ENCODE assay signal across 24 cellular contexts in genomic region chr19:34231439-34231838, GRCh38. TPM values are rescaled to one million over a fixed set of nuclear protein-coding genes. Genes with fewer than 3 reads are reported as not detected.
A peak's percentile ranks its signal among the peaks of the same experiment; 100 is the strongest.
DNase-seq lines count a peak whose midpoint lies in the region; ATAC-seq and TF ChIP-seq lines count a peak whose summit lies in the region.
"Had no signal": no experiment of that assay in that cellular context is flagged by ENCODE, and none has a peak within 500 bp of the region (broad histone marks: within the 10 kb centered on the region; RNA-seq: fewer than 3 reads in every experiment).

No MANE protein-coding gene starts in this region.

- no peak for TF ChIP-seq CTCF in Panc1 (IDR thresholded peaks at IDR 0.05)
- no peak for TF ChIP-seq CTCF in testis (IDR thresholded peaks at IDR 0.05)
- TF ChIP-seq CTCF in endothelial cell (IDR thresholded peaks at IDR 0.05; ENCODE audit: unreplicated experiment) = no peak

- CTCF ChIA-PET in Panc1 (lab: Charles Lee) = no interaction called here

- POLR2A ChIA-PET in Panc1 (lab: Charles Lee) = interaction anchor here (0.6 kb wide), 1 partner anchor 42 kb away, joined by 3 read pairs; no protein-coding TSS in a partner anchor

- no peaks in the 10 kb centered on the region for H3K9me3 Mint-ChIP-seq in T-helper 2 cell treated with Interferon-gamma antibody and Interleukin-4, amounts not matched to agents 5 μg/mL and 100 μg/mL, for 36 hours
- no peaks in the 10 kb centered on the region for H3K9me3 Mint-ChIP-seq in natural killer cell treated with Interleukin-12 subunit alpha and Interleukin-12 subunit beta and Interleukin-15 and Interleukin-18, amount 100 ng/mL, for 72 hours
- H3K9me3 Mint-ChIP-seq in endothelial cell (ENCODE audit: unreplicated experiment) = no peaks in the 10 kb centered on the region
- H3K9me3 Mint-ChIP-seq: stimulated activated naive B cell treated with anti-CD40 and anti-IgM and Interleukin-4, amounts not matched to agents 10 μg/mL and 1 μg/mL and 100 μg/mL, for 72 hours had no signal

- no TSS peak for BruUV-seq in Panc1 (replicated peaks; lab: Mats Ljungman, UMichigan)

- 95 to 97% methylated on average over 4 of the region's 4 CpGs for WGBS in testis, 2 donors

- H3K4me3 ChIP-seq in Panc1 (ENCODE audit: low read depth in 2 of 2, low read length in 2 of 2) (no peak overlapping the region), testis (no peak overlapping the region)
- H3K4me3 ChIP-seq: cardiac muscle cell, gastroesophageal sphincter, Peyer's patch, prostate gland, sigmoid colon had no signal

- H3K36me3 ChIP-seq in Panc1 (ENCODE audit: control insufficient read depth, insufficient read depth, low read length) (peaks cover 34% of the 10 kb centered on the region), testis (ENCODE audit: low read depth, missing control alignments) (no peaks in the 10 kb centered on the region)
- H3K36me3 ChIP-seq: prostate gland had no signal

- H3K9me3 ChIP-seq in Panc1 (ENCODE audit: control insufficient read depth, insufficient read depth, low read depth, low read length) = no peaks in the 10 kb centered on the region
- no peaks in the 10 kb centered on the region for H3K9me3 ChIP-seq in testis
- H3K9me3 ChIP-seq: gastroesophageal sphincter, neutrophil, Peyer's patch, sigmoid colon had no signal

- H3K27ac ChIP-seq in Panc1 (ENCODE audit: low read length) (peak overlapping the region; percentile 13; the same call in 1 of the 2 replicates), cingulate gyrus (ENCODE audit: low read depth, low read length) (peak overlapping the region; percentile 51), testis (no peak overlapping the region)
- H3K27ac ChIP-seq: 22Rv1, cardiac muscle cell, gastroesophageal sphincter, HL-60, neutrophil, Peyer's patch, prostate gland had no signal

- H3K27me3 ChIP-seq in Panc1 (ENCODE audit: control insufficient read depth, insufficient read depth, low read length) (no peaks in the 10 kb centered on the region), testis (no peaks in the 10 kb centered on the region)
- H3K27me3 ChIP-seq: cardiac muscle cell, gastroesophageal sphincter, neutrophil, Peyer's patch, sigmoid colon had no signal

- H3K4me3 Mint-ChIP-seq in T-helper 2 cell treated with Interferon-gamma antibody and Interleukin-4, amounts not matched to agents 5 μg/mL and 100 μg/mL, for 36 hours = no peak overlapping the region
- peak overlapping the region; percentile 16 for H3K4me3 Mint-ChIP-seq in natural killer cell treated with Interleukin-12 subunit alpha and Interleukin-12 subunit beta and Interleukin-15 and Interleukin-18, amount 100 ng/mL, for 72 hours
- H3K4me3 Mint-ChIP-seq in endothelial cell (ENCODE audit: unreplicated experiment) = no peak overlapping the region
- H3K4me3 Mint-ChIP-seq: memory B cell had no signal

- intact Hi-C loops in Panc1 (cut with micrococcal nuclease; ENCODE audit: unreplicated experiment) (no loop called here), testis (cut with DNase I; ENCODE audit: low total_unique reads) (no loop called here)

- H3K4me1 Mint-ChIP-seq in T-helper 2 cell treated with Interferon-gamma antibody and Interleukin-4, amounts not matched to agents 5 μg/mL and 100 μg/mL, for 36 hours (ENCODE audit: low read depth) = peaks cover 20% of the 10 kb centered on the region
- H3K4me1 Mint-ChIP-seq in natural killer cell treated with Interleukin-12 subunit alpha and Interleukin-12 subunit beta and Interleukin-15 and Interleukin-18, amount 100 ng/mL, for 72 hours (ENCODE audit: low read depth in 2 of 2) = peaks cover 36 to 46% of the 10 kb centered on the region in 2 donors
- peaks cover 6% of the 10 kb centered on the region for H3K4me1 Mint-ChIP-seq in endothelial cell (ENCODE audit: unreplicated experiment)

- H3K27ac Mint-ChIP-seq in T-helper 2 cell treated with Interferon-gamma antibody and Interleukin-4, amounts not matched to agents 5 μg/mL and 100 μg/mL, for 36 hours = peak overlapping the region; percentile 45
- peak overlapping the region in 1 of 2 donors; percentile 41 for H3K27ac Mint-ChIP-seq in natural killer cell treated with Interleukin-12 subunit alpha and Interleukin-12 subunit beta and Interleukin-15 and Interleukin-18, amount 100 ng/mL, for 72 hours
- no peak overlapping the region for H3K27ac Mint-ChIP-seq in endothelial cell (ENCODE audit: unreplicated experiment)

- DNase-seq in T-helper 2 cell treated with Interferon-gamma antibody and Interleukin-4, amounts not matched to agents 5 μg/mL and 100 μg/mL, for 36 hours (ENCODE audit: low spot score) = no peak
- DNase-seq in T-helper 2 cell (no peak), Panc1 (ENCODE audit: low read depth, low spot score) (no peak), testis (no peak), endothelial cell (ENCODE audit: low spot score) (no peak)
- DNase-seq in natural killer cell treated with Interleukin-12 subunit alpha and Interleukin-12 subunit beta and Interleukin-15 and Interleukin-18, amount 100 ng/mL, for 72 hours (ENCODE audit: low spot score) = no peak
- DNase-seq: cortex of kidney; hippocampal formation; NCI-H1694; NCI-H526; Peyer's patch; sigmoid colon; stimulated activated CD4-positive, alpha-beta T cell treated with anti-CD3 and anti-CD28 coated beads, Interleukin-4, amount 100 ng/mL, for 4 hours; stimulated activated naive B cell treated with anti-CD40 and anti-IgM and Interleukin-4, amounts not matched to agents 10 μg/mL and 1 μg/mL and 100 μg/mL, for 72 hours had no signal

- no peak for TF ChIP-seq POLR2A in testis (IDR thresholded peaks at IDR 0.05)

- peaks cover 47% of the 10 kb centered on the region for H3K36me3 Mint-ChIP-seq in T-helper 2 cell treated with Interferon-gamma antibody and Interleukin-4, amounts not matched to agents 5 μg/mL and 100 μg/mL, for 36 hours (ENCODE audit: low read depth)
- H3K36me3 Mint-ChIP-seq in natural killer cell treated with Interleukin-12 subunit alpha and Interleukin-12 subunit beta and Interleukin-15 and Interleukin-18, amount 100 ng/mL, for 72 hours = peaks cover 22% of the 10 kb centered on the region
- H3K36me3 Mint-ChIP-seq in endothelial cell (ENCODE audit: low read depth, unreplicated experiment) = peaks cover 28% of the 10 kb centered on the region

- in situ Hi-C loops in Panc1 (cut with HindIII; ENCODE audit: low pct_unique_long_range_greater_than_20kb, low sequenced_read_pairs) = no loop called here

- H3K4me1 ChIP-seq in Panc1 (ENCODE audit: control insufficient read depth, insufficient read depth, low read length) (peaks cover 17% of the 10 kb centered on the region), testis (peaks cover 3% of the 10 kb centered on the region)

- ATAC-seq in Panc1 (no peak), GM19452 (IDR thresholded peaks at IDR 0.05; ENCODE audit: unreplicated experiment) (no peak)
- ATAC-seq in natural killer cell treated with Interleukin-12 subunit alpha and Interleukin-12 subunit beta and Interleukin-15 and Interleukin-18, amount 100 ng/mL, for 72 hours = no peak
- ATAC-seq: gastroesophageal sphincter, left lobe of liver had no signal

- H3K27me3 Mint-ChIP-seq in T-helper 2 cell treated with Interferon-gamma antibody and Interleukin-4, amounts not matched to agents 5 μg/mL and 100 μg/mL, for 36 hours (ENCODE audit: low read depth) = no peaks in the 10 kb centered on the region
- no peaks in the 10 kb centered on the region for H3K27me3 Mint-ChIP-seq in natural killer cell treated with Interleukin-12 subunit alpha and Interleukin-12 subunit beta and Interleukin-15 and Interleukin-18, amount 100 ng/mL, for 72 hours
- H3K27me3 Mint-ChIP-seq in endothelial cell (ENCODE audit: unreplicated experiment) = peaks cover 10% of the 10 kb centered on the region
- H3K27me3 Mint-ChIP-seq: memory B cell; stimulated activated naive B cell treated with anti-CD40 and anti-IgM and Interleukin-4, amounts not matched to agents 10 μg/mL and 1 μg/mL and 100 μg/mL, for 72 hours had no signal

RNA-seq across cellular contexts. Expression of gene GARRE1, which starts 22.9 kb away (rescaled TPM):
- total RNA-seq in Panc1 (2021; ENCODE audit: unreplicated experiment) = 19.7 TPM
- 23.8 TPM for polyA plus RNA-seq in Panc1 (2012; ENCODE audit: insufficient read length)
- total RNA-seq in natural killer cell treated with Interleukin-12 subunit alpha and Interleukin-12 subunit beta and Interleukin-15 and Interleukin-18, amount 100 ng/mL, for 72 hours = 10 to 100 TPM in 1 of 2 donors, 1 to 10 TPM in 1; 9.6 to 13.3 TPM
- total RNA-seq in testis = 10 to 100 TPM; 33.7 to 38.4 TPM
- polyA plus RNA-seq in testis (ENCODE audit: insufficient read depth, low read depth, low replicate concordance) = 21.1 TPM
- 49.0 TPM for total RNA-seq in endothelial cell (ENCODE audit: unreplicated experiment)

RNA-seq across cellular contexts. Expression of gene LSM14A, which starts 59.1 kb away (rescaled TPM):
- total RNA-seq in Panc1 (2021; ENCODE audit: unreplicated experiment) (152 TPM), testis (100 to 1,000 TPM; 174 to 192 TPM), endothelial cell (ENCODE audit: unreplicated experiment) (137 TPM)
- 230 TPM for polyA plus RNA-seq in Panc1 (2012; ENCODE audit: insufficient read length)
- total RNA-seq in natural killer cell treated with Interleukin-12 subunit alpha and Interleukin-12 subunit beta and Interleukin-15 and Interleukin-18, amount 100 ng/mL, for 72 hours = 100 to 1,000 TPM; 119 to 135 TPM
- polyA plus RNA-seq in testis (ENCODE audit: insufficient read depth, low read depth, low replicate concordance) = 122 TPM

Comparison
In these comparisons a context has a peak if more than half of its experiments do, and no peak if none do; other contexts are left out.
1. H3K27ac ChIP-seq: peak in Panc1 (single experiment) and cingulate gyrus (single experiment); none in testis (0 of 2).